In the genomic region with DNA sequence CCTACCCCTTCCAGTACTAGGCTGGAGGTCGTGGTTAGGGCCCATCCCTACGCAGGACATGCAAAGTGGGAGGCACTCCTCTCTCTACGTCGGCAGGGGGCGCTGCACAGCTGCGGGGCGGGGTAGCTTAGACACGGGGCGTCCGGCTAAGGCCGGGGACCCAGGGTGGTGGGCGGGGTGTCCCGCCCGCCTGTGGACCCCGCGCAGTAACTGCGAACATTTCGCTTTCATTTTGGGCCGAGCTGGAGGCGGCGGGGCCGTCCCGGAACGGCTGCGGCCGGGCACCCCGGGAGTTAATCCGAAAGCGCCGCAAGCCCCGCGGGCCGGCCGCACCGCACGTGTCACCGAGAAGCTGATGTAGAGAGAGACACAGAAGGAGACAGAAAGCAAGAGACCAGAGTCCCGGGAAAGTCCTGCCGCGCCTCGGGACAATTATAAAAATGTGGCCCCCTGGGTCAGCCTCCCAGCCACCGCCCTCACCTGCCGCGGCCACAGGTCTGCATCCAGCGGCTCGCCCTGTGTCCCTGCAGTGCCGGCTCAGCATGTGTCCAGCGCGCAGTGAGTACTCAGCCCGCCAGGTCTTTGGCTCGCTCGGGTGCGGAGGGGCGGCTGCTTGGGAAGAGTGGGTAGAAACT, we compare ENCODE assay signal across 8 cellular contexts. TPM values are rescaled to one million over a fixed set of nuclear protein-coding genes. Genes with fewer than 3 reads are reported as not detected.
DNase-seq lines count a peak whose midpoint lies in the region; ATAC-seq and TF ChIP-seq lines count a peak whose summit lies in the region.

A gene (plus strand): TSS at position 219 of the 635 bp plus-strand sequence.

- peaks cover 43% of the 10 kb centered on the region for H3K79me2 ChIP-seq in OCI-LY3 (ENCODE audit: low read length)
- no peaks in the 10 kb centered on the region for H3K79me2 ChIP-seq in neural cell (replicated peaks; ENCODE audit: insufficient read depth, low read length)

- DNase-seq in CD8-positive, alpha-beta T cell: peak; percentile 68 to 89 (median 80)
- DNase-seq in activated T-helper 1 cell treated with Interleukin-2 at 50 U/mL for 16 hours (ENCODE audit: low read depth): peak; percentile 70
- DNase-seq in fibroblast of pulmonary artery (ENCODE audit: low read depth): peak; percentile 70
- peak; percentile 85 for DNase-seq in stomach

- H3K4me1 Mint-ChIP-seq in CD8-positive, alpha-beta T cell (ENCODE audit: low read depth): peaks cover 30% of the 10 kb centered on the region

- H3K4me3 ChIP-seq in CD8-positive, alpha-beta T cell (ENCODE audit: low read depth, low read length): peak within 1 kb of the TSS; percentile 74
- H3K4me3 ChIP-seq in OCI-LY3 (ENCODE audit: low read length) (peak within 1 kb of the TSS; percentile 94), fibroblast of pulmonary artery (replicated peaks; ENCODE audit: low read depth, low read length) (peak within 1 kb of the TSS; percentile 70), neural cell (ENCODE audit: low read length) (peak within 1 kb of the TSS; percentile 61), stomach (peak within 1 kb of the TSS; percentile 68 to 84 (median 74))

- H3K9me3 Mint-ChIP-seq in CD8-positive, alpha-beta T cell: no peaks in the 10 kb centered on the region

- H3K36me3 ChIP-seq in CD8-positive, alpha-beta T cell (ENCODE audit: insufficient read depth, low read length): no peaks in the 10 kb centered on the region
- H3K36me3 ChIP-seq in OCI-LY3 (replicated peaks; ENCODE audit: low read depth, low read length): peaks cover 41% of the 10 kb centered on the region
- H3K36me3 ChIP-seq in neural cell (ENCODE audit: insufficient read depth, low read length): no peaks in the 10 kb centered on the region
- no peaks in the 10 kb centered on the region for H3K36me3 ChIP-seq in stomach

- H3K27me3 Mint-ChIP-seq in CD8-positive, alpha-beta T cell (ENCODE audit: low read depth): no peaks in the 10 kb centered on the region

- peaks cover 2% of the 10 kb centered on the region for H3K36me3 Mint-ChIP-seq in CD8-positive, alpha-beta T cell

- TF ChIP-seq CTCF in CD8-positive, alpha-beta T cell (IDR thresholded peaks at IDR 0.05): peak; percentile 86
- TF ChIP-seq CTCF in OCI-LY3 (IDR thresholded peaks at IDR 0.05; ENCODE audit: low read depth, low read length): peak; percentile 89
- peak; percentile 81 for TF ChIP-seq CTCF in fibroblast of pulmonary artery (IDR thresholded peaks at IDR 0.05; ENCODE audit: low read length, missing control alignments)
- TF ChIP-seq CTCF in neural cell (IDR thresholded peaks at IDR 0.05; ENCODE audit: poor library complexity, severe bottlenecking): peak; percentile 68
- TF ChIP-seq CTCF in stomach (IDR thresholded peaks at IDR 0.05): peak in 5 of 7 experiments; percentile 39 to 90 (median 78)

- no peak for TF ChIP-seq POLR2A in stomach (IDR thresholded peaks at IDR 0.05)

- H3F3A ChIP-seq in neural cell (ENCODE audit: insufficient read depth, low read length, poor library complexity, severe bottlenecking): no peaks in the 10 kb centered on the region

- peak within 1 kb of the TSS; percentile 27 for H3K27ac Mint-ChIP-seq in CD8-positive, alpha-beta T cell

- H2AFZ ChIP-seq in OCI-LY3 (ENCODE audit: low read depth, low read length) (peak within 1 kb of the TSS; percentile 37; the same call in 1 of the 2 replicates), neural cell (ENCODE audit: low read depth, low read length) (no peak within 1 kb of the TSS)

- intact Hi-C loops in CD8-positive, alpha-beta T cell (cut with DNase I, micrococcal nuclease): loop anchor here (1.0 to 5.0 kb wide), 6 partner anchors 16 to 499 kb away; a partner anchor contains a TSS
- intact Hi-C loops in stomach (cut with DNase I; ENCODE audit: low total_unique reads): no loop called here

- H3K27me3 ChIP-seq in CD8-positive, alpha-beta T cell (ENCODE audit: insufficient read depth, low read length): no peaks in the 10 kb centered on the region
- H3K27me3 ChIP-seq in OCI-LY3 (ENCODE audit: low read depth, low read length) (no peaks in the 10 kb centered on the region), neural cell (ENCODE audit: insufficient read depth, low read depth, low read length) (peaks cover 17% of the 10 kb centered on the region), stomach (no peaks in the 10 kb centered on the region)

- no peaks in the 10 kb centered on the region for H3K9me3 ChIP-seq in CD8-positive, alpha-beta T cell (ENCODE audit: low read length)
- no peaks in the 10 kb centered on the region; the same call in 1 of the 2 replicates for H3K9me3 ChIP-seq in OCI-LY3 (ENCODE audit: insufficient read depth, low read length)
- H3K9me3 ChIP-seq in neural cell (ENCODE audit: low read length): no peaks in the 10 kb centered on the region
- no peaks in the 10 kb centered on the region for H3K9me3 ChIP-seq in stomach

- ATAC-seq in CD8-positive, alpha-beta T cell: peak; percentile 98
- ATAC-seq in GM19328 (IDR thresholded peaks at IDR 0.05; ENCODE audit: unreplicated experiment): peak; percentile 97
- peak; percentile 94 for ATAC-seq in HG03457 (IDR thresholded peaks at IDR 0.05; ENCODE audit: unreplicated experiment)

- H4K20me1 ChIP-seq in OCI-LY3 (ENCODE audit: insufficient read depth, low read length) (no peaks in the 10 kb centered on the region), neural cell (ENCODE audit: insufficient read depth) (no peaks in the 10 kb centered on the region)

- H3K4me3 Mint-ChIP-seq in CD8-positive, alpha-beta T cell: peak within 1 kb of the TSS; percentile 87

- CTCF ChIA-PET in CD8-positive, alpha-beta T cell (lab: Charles Lee): interaction anchor here (0.8 to 7.3 kb wide), 11 partner anchors 9 to 544 kb away, joined by 3 to 66 read pairs (median 5); no protein-coding TSS in a partner anchor

- peaks cover 15% of the 10 kb centered on the region for H3K4me1 ChIP-seq in CD8-positive, alpha-beta T cell (ENCODE audit: insufficient read depth, low read length)
- H3K4me1 ChIP-seq in OCI-LY3 (ENCODE audit: low read length) (peaks cover 53% of the 10 kb centered on the region), stomach (peaks cover 0 to 27% (median 17%) of the 10 kb centered on the region in 4 donors)

- POLR2A ChIA-PET in CD8-positive, alpha-beta T cell (lab: Charles Lee): interaction anchor here (1.0 to 1.1 kb wide), 2 partner anchors 14 to 17 kb away, joined by 3 read pairs; no protein-coding TSS in a partner anchor

- TF ChIP-seq EP300 in neural cell (conservative IDR thresholded peaks at IDR 0.05; ENCODE audit: poor library complexity, severe bottlenecking) (no peak), stomach (IDR thresholded peaks at IDR 0.05) (no peak)

- H3K9me2 ChIP-seq in neural cell (ENCODE audit: insufficient read depth, low read length): no peaks in the 10 kb centered on the region

- H3K4me2 ChIP-seq in OCI-LY3 (ENCODE audit: low read length) (peak within 1 kb of the TSS; percentile 82), neural cell (ENCODE audit: low read length) (no peak within 1 kb of the TSS)

- WGBS in stomach, 5 donors: 0 to 1% (median 1%) methylated on average over 21 to 54 of the region's 54 CpGs

- H3K27ac ChIP-seq in CD8-positive, alpha-beta T cell (ENCODE audit: low read depth, low read length): peak within 1 kb of the TSS; percentile 25
- H3K27ac ChIP-seq in OCI-LY3 (ENCODE audit: low read length): peak within 1 kb of the TSS; percentile 81
- H3K27ac ChIP-seq in neural cell (ENCODE audit: low read length): no peak within 1 kb of the TSS
- peak within 1 kb of the TSS in 3 of 5 donors; percentile 36 to 79 (median 69) for H3K27ac ChIP-seq in stomach

- H3K9ac ChIP-seq in OCI-LY3 (ENCODE audit: low read length) (peak within 1 kb of the TSS; percentile 96), neural cell (ENCODE audit: low read length) (no peak within 1 kb of the TSS)

- TF ChIP-seq RAD21 in neural cell (conservative IDR thresholded peaks at IDR 0.05): peak; percentile 15

TF ChIP-seq in neural cell, 6 proteins besides CTCF, POLR2A, EP300 and RAD21:
- no peak for TF ChIP-seq TAF1 (IDR thresholded peaks at IDR 0.05; ENCODE audit: low read depth)
- TF ChIP-seq, protein P1, sequence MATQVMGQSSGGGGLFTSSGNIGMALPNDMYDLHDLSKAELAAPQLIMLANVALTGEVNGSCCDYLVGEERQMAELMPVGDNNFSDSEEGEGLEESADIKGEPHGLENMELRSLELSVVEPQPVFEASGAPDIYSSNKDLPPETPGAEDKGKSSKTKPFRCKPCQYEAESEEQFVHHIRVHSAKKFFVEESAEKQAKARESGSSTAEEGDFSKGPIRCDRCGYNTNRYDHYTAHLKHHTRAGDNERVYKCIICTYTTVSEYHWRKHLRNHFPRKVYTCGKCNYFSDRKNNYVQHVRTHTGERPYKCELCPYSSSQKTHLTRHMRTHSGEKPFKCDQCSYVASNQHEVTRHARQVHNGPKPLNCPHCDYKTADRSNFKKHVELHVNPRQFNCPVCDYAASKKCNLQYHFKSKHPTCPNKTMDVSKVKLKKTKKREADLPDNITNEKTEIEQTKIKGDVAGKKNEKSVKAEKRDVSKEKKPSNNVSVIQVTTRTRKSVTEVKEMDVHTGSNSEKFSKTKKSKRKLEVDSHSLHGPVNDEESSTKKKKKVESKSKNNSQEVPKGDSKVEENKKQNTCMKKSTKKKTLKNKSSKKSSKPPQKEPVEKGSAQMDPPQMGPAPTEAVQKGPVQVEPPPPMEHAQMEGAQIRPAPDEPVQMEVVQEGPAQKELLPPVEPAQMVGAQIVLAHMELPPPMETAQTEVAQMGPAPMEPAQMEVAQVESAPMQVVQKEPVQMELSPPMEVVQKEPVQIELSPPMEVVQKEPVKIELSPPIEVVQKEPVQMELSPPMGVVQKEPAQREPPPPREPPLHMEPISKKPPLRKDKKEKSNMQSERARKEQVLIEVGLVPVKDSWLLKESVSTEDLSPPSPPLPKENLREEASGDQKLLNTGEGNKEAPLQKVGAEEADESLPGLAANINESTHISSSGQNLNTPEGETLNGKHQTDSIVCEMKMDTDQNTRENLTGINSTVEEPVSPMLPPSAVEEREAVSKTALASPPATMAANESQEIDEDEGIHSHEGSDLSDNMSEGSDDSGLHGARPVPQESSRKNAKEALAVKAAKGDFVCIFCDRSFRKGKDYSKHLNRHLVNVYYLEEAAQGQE (IDR thresholded peaks at IDR 0.05; ENCODE audit: borderline replicate concordance): no peak
- TF ChIP-seq SMC3 (conservative IDR thresholded peaks at IDR 0.05; ENCODE audit: poor library complexity): peak; percentile 24
- TF ChIP-seq MXI1 (conservative IDR thresholded peaks at IDR 0.05; ENCODE audit: poor library complexity, severe bottlenecking): no peak

RNA-seq across cellular contexts. Expression of the gene that starts here (rescaled TPM):
- total RNA-seq in CD8-positive, alpha-beta T cell: 1 to 10 TPM; 2.3 to 2.9 TPM
- polyA plus RNA-seq in neural cell (not detected in 2 replicates), stomach (1 to 10 TPM in 1 of 3 donors, under 1 TPM in 1, not detected in 1; 0.25 to 2.5 TPM)
- polyA minus RNA-seq in neural cell: not detected in 2 replicates
- total RNA-seq in stomach: 10 to 100 TPM in 1 of 5 donors, 1 to 10 TPM in 1, not detected in 3; 1.7 to 35.9 TPM
